In genomic region chr11:46710821-46711269, GRCh38 we compare ENCODE assay signal across 12 cellular contexts. TPM values are rescaled to one million over a fixed set of nuclear protein-coding genes. Genes with fewer than 3 reads are reported as not detected.
A peak's percentile ranks its signal among the peaks of the same experiment; 100 is the strongest.
DNase-seq lines count a peak whose midpoint lies in the region; ATAC-seq and TF ChIP-seq lines count a peak whose summit lies in the region.
"Had no signal": no experiment of that assay in that cellular context is flagged by ENCODE, and none has a peak within 500 bp of the region (broad histone marks: within the 10 kb centered on the region; RNA-seq: fewer than 3 reads in every experiment).

No MANE protein-coding gene starts in this region.

- intact Hi-C loops in activated CD8-positive, alpha-beta T cell treated with anti-CD3 and anti-CD28 coated beads for 36 hours (cut with micrococcal nuclease) = no loop called here

- DNase-seq in activated CD8-positive, alpha-beta T cell treated with anti-CD3 and anti-CD28 coated beads, Interleukin-2, amount 10 ng/mL, durations not matched to agents 7 days and 5 days = no peak
- no peak for DNase-seq in activated CD8-positive, alpha-beta T cell treated with anti-CD3 and anti-CD28 coated beads for 36 hours
- peak; percentile 89 for DNase-seq in fibroblast of gingiva (ENCODE audit: low read depth)
- DNase-seq in nephron progenitor cell = no peak
- DNase-seq in OCI-M2 (lab: John Stamatoyannopoulos, UW; ENCODE audit: unreplicated experiment) = no peak
- no peak for DNase-seq in T-cell
- no peak for DNase-seq in NCI-H345 (lab: John Stamatoyannopoulos, UW)
- no peak for DNase-seq in NCI-H187 treated with DMSO at 0.1 percent for 48 hours (lab: John Stamatoyannopoulos, UW)
- DNase-seq: activated naive CD4-positive, alpha-beta T cell treated with anti-CD3 and anti-CD28 coated beads, Interleukin-2, amount 10 ng/mL, durations not matched to agents 7 days and 5 days; mesendoderm; SW 1271 had no signal

- H3K27ac Mint-ChIP-seq in activated CD8-positive, alpha-beta T cell treated with anti-CD3 and anti-CD28 coated beads, Interleukin-2, amount 10 ng/mL, durations not matched to agents 7 days and 5 days = peak overlapping the region; percentile 10
- no peak overlapping the region for H3K27ac Mint-ChIP-seq in activated CD8-positive, alpha-beta T cell treated with anti-CD3 and anti-CD28 coated beads for 36 hours
- H3K27ac Mint-ChIP-seq in nephron progenitor cell (peak overlapping the region; percentile 80), T-cell (no peak overlapping the region)
- H3K27ac Mint-ChIP-seq: activated naive CD4-positive, alpha-beta T cell treated with anti-CD3 and anti-CD28 coated beads, Interleukin-2, amount 10 ng/mL, durations not matched to agents 7 days and 5 days; B cell had no signal

- H3K4me1 Mint-ChIP-seq in activated CD8-positive, alpha-beta T cell treated with anti-CD3 and anti-CD28 coated beads, Interleukin-2, amount 10 ng/mL, durations not matched to agents 7 days and 5 days (ENCODE audit: low read depth) = no peaks in the 10 kb centered on the region
- no peaks in the 10 kb centered on the region for H3K4me1 Mint-ChIP-seq in activated CD8-positive, alpha-beta T cell treated with anti-CD3 and anti-CD28 coated beads for 36 hours (ENCODE audit: low read depth)
- H3K4me1 Mint-ChIP-seq in nephron progenitor cell (no peaks in the 10 kb centered on the region), T-cell (peaks cover 0 to 12% (median 4%) of the 10 kb centered on the region in 3 donors)
- H3K4me1 Mint-ChIP-seq: activated naive CD4-positive, alpha-beta T cell treated with anti-CD3 and anti-CD28 coated beads, Interleukin-2, amount 10 ng/mL, durations not matched to agents 7 days and 5 days; B cell had no signal

- no peak for ATAC-seq in activated CD8-positive, alpha-beta T cell treated with anti-CD3 and anti-CD28 coated beads, Interleukin-2, amount 10 ng/mL, durations not matched to agents 7 days and 5 days
- ATAC-seq in activated CD8-positive, alpha-beta T cell treated with anti-CD3 and anti-CD28 coated beads for 36 hours = no peak
- ATAC-seq in T-cell (replicated peaks in 1 of 4) = no peak

- no peaks in the 10 kb centered on the region for H3K9me3 Mint-ChIP-seq in activated CD8-positive, alpha-beta T cell treated with anti-CD3 and anti-CD28 coated beads, Interleukin-2, amount 10 ng/mL, durations not matched to agents 7 days and 5 days (ENCODE audit: insufficient read depth)
- H3K9me3 Mint-ChIP-seq in activated CD8-positive, alpha-beta T cell treated with anti-CD3 and anti-CD28 coated beads for 36 hours = no peaks in the 10 kb centered on the region
- no peaks in the 10 kb centered on the region for H3K9me3 Mint-ChIP-seq in nephron progenitor cell
- H3K9me3 Mint-ChIP-seq in T-cell = no peaks in the 10 kb centered on the region
- H3K9me3 Mint-ChIP-seq: activated naive CD4-positive, alpha-beta T cell treated with anti-CD3 and anti-CD28 coated beads, Interleukin-2, amount 10 ng/mL, durations not matched to agents 7 days and 5 days had no signal

- TF ChIP-seq CTCF in activated CD8-positive, alpha-beta T cell treated with anti-CD3 and anti-CD28 coated beads for 36 hours (IDR thresholded peaks at IDR 0.05) = no peak
- TF ChIP-seq CTCF in nephron progenitor cell (IDR thresholded peaks at IDR 0.05) = no peak

- CTCF ChIA-PET in activated CD8-positive, alpha-beta T cell treated with anti-CD3 and anti-CD28 coated beads, Interleukin-2, amount 10 ng/mL, durations not matched to agents 7 days and 5 days (lab: Charles Lee) = no interaction called here
- CTCF ChIA-PET in activated CD8-positive, alpha-beta T cell treated with anti-CD3 and anti-CD28 coated beads for 36 hours (lab: Charles Lee) = no interaction called here
- CTCF ChIA-PET in T-cell (lab: Charles Lee) = interaction anchor here in 1 of 2 donors (0.7 kb wide), 1 partner anchor 36 kb away, joined by 6 read pairs; no protein-coding TSS in a partner anchor

- H3K36me3 Mint-ChIP-seq in activated CD8-positive, alpha-beta T cell treated with anti-CD3 and anti-CD28 coated beads, Interleukin-2, amount 10 ng/mL, durations not matched to agents 7 days and 5 days (ENCODE audit: low read depth) = peaks cover 18% of the 10 kb centered on the region
- H3K36me3 Mint-ChIP-seq in activated CD8-positive, alpha-beta T cell treated with anti-CD3 and anti-CD28 coated beads for 36 hours (ENCODE audit: low read depth) = no peaks in the 10 kb centered on the region
- H3K36me3 Mint-ChIP-seq in nephron progenitor cell (ENCODE audit: low read depth) (peaks cover 4% of the 10 kb centered on the region), T-cell (peaks cover 20% of the 10 kb centered on the region)

- H3K27me3 Mint-ChIP-seq in activated CD8-positive, alpha-beta T cell treated with anti-CD3 and anti-CD28 coated beads, Interleukin-2, amount 10 ng/mL, durations not matched to agents 7 days and 5 days (ENCODE audit: low read depth) = no peaks in the 10 kb centered on the region
- H3K27me3 Mint-ChIP-seq in activated CD8-positive, alpha-beta T cell treated with anti-CD3 and anti-CD28 coated beads for 36 hours = no peaks in the 10 kb centered on the region
- H3K27me3 Mint-ChIP-seq in nephron progenitor cell (ENCODE audit: low read depth, poor library complexity) (peaks cover 4% of the 10 kb centered on the region), T-cell (no peaks in the 10 kb centered on the region)
- H3K27me3 Mint-ChIP-seq: activated naive CD4-positive, alpha-beta T cell treated with anti-CD3 and anti-CD28 coated beads, Interleukin-2, amount 10 ng/mL, durations not matched to agents 7 days and 5 days; B cell had no signal

- POLR2A ChIA-PET in activated CD8-positive, alpha-beta T cell treated with anti-CD3 and anti-CD28 coated beads, Interleukin-2, amount 10 ng/mL, durations not matched to agents 7 days and 5 days (lab: Charles Lee) = no interaction called here
- POLR2A ChIA-PET in activated CD8-positive, alpha-beta T cell treated with anti-CD3 and anti-CD28 coated beads for 36 hours (lab: Charles Lee) = interaction anchor here (0.9 kb wide), 1 partner anchor 10 kb away, joined by 3 read pairs; the partner anchor contains the start of gene ZNF408
- POLR2A ChIA-PET in T-cell (lab: Charles Lee) = no interaction called here

- H3K4me3 Mint-ChIP-seq in activated CD8-positive, alpha-beta T cell treated with anti-CD3 and anti-CD28 coated beads, Interleukin-2, amount 10 ng/mL, durations not matched to agents 7 days and 5 days = no peak overlapping the region
- H3K4me3 Mint-ChIP-seq in activated CD8-positive, alpha-beta T cell treated with anti-CD3 and anti-CD28 coated beads for 36 hours = no peak overlapping the region
- H3K4me3 Mint-ChIP-seq in nephron progenitor cell (no peak overlapping the region), T-cell (no peak overlapping the region)
- H3K4me3 Mint-ChIP-seq: activated naive CD4-positive, alpha-beta T cell treated with anti-CD3 and anti-CD28 coated beads, Interleukin-2, amount 10 ng/mL, durations not matched to agents 7 days and 5 days; B cell had no signal

RNA-seq across cellular contexts. Expression of gene F2, which starts 8.2 kb away (rescaled TPM):
- under 1 TPM in 1 of 2 experiments, not detected in 1; 0.16 TPM for total RNA-seq in activated CD8-positive, alpha-beta T cell treated with anti-CD3 and anti-CD28 coated beads, Interleukin-2, amount 10 ng/mL, durations not matched to agents 7 days and 5 days
- not detected for total RNA-seq in activated CD8-positive, alpha-beta T cell treated with anti-CD3 and anti-CD28 coated beads for 36 hours
- under 1 TPM in 4 of 5 donors, not detected in 1; 0.26 to 0.85 (median 0.57) TPM for total RNA-seq in T-cell
- total RNA-seq: B cell had no signal

RNA-seq across cellular contexts. Expression of gene ZNF408, which starts 10.0 kb away (rescaled TPM):
- total RNA-seq in activated CD8-positive, alpha-beta T cell treated with anti-CD3 and anti-CD28 coated beads, Interleukin-2, amount 10 ng/mL, durations not matched to agents 7 days and 5 days = 10 to 100 TPM; 15.8 to 16.1 TPM
- total RNA-seq in activated CD8-positive, alpha-beta T cell treated with anti-CD3 and anti-CD28 coated beads for 36 hours = 1 to 10 TPM; 9.2 to 9.7 TPM
- total RNA-seq in T-cell = 10 to 100 TPM in 4 of 5 donors, 1 to 10 TPM in 1; 6.1 to 22.4 (median 19.7) TPM

RNA-seq across cellular contexts. Expression of gene ARHGAP1, which starts 10.4 kb away (rescaled TPM):
- total RNA-seq in activated CD8-positive, alpha-beta T cell treated with anti-CD3 and anti-CD28 coated beads, Interleukin-2, amount 10 ng/mL, durations not matched to agents 7 days and 5 days = 10 to 100 TPM; 69.1 to 71.3 TPM
- 10 to 100 TPM; 32.7 to 34.5 TPM for total RNA-seq in activated CD8-positive, alpha-beta T cell treated with anti-CD3 and anti-CD28 coated beads for 36 hours
- total RNA-seq in T-cell = 10 to 100 TPM; 64.6 to 71.8 (median 70.3) TPM

Comparison
In these comparisons a context has a peak if more than half of its experiments do, and no peak if none do; other contexts are left out.
1. H3K27ac Mint-ChIP-seq: peak in activated CD8-positive, alpha-beta T cell treated with anti-CD3 and anti-CD28 coated beads, Interleukin-2, amount 10 ng/mL, durations not matched to agents 7 days and 5 days (single experiment) and nephron progenitor cell (single experiment); none in activated CD8-positive, alpha-beta T cell treated with anti-CD3 and anti-CD28 coated beads for 36 hours (single experiment) and T-cell (0 of 2).